ENCODE assay signal across 13 cellular contexts in the genomic region with DNA sequence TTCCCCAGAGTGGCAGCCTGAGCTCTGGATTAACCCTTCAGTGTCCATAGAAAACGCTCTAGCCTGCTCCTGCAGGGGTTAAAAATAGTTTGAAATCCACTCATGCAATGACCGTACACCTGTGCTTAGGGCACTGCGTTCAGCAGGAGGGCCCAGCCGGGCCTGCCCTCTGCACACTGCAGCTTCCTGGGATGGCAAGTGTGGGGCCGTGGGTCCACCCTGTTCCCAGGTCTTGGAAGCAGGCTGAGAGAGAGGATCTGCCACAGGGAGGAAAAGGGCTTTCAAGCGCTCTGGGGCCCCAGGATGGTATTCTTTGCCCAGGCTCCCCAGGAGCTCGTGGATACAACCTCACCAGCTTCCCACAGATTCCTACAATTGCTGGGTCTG. TPM values are rescaled to one million over a fixed set of nuclear protein-coding genes. Genes with fewer than 3 reads are reported as not detected.
DNase-seq lines count a peak whose midpoint lies in the region; ATAC-seq and TF ChIP-seq lines count a peak whose summit lies in the region.
"Had no signal": no experiment of that assay in that cellular context is flagged by ENCODE, and none has a peak within 500 bp of the region (broad histone marks: within the 10 kb centered on the region; RNA-seq: fewer than 3 reads in every experiment).

No MANE protein-coding gene starts in this region.

- no peak for ATAC-seq in CD8-positive, alpha-beta T cell
- ATAC-seq in GM19463 (IDR thresholded peaks at IDR 0.05; ENCODE audit: unreplicated experiment) (peak; percentile 16), natural killer cell (peak in 2 of 3 donors; percentile 19 to 20), GM18870 (IDR thresholded peaks at IDR 0.05; ENCODE audit: unreplicated experiment) (no peak), GM21367 (IDR thresholded peaks at IDR 0.05; ENCODE audit: unreplicated experiment) (no peak)
- ATAC-seq: Panc1 had no signal

- H3K27ac Mint-ChIP-seq in CD8-positive, alpha-beta T cell = peak overlapping the region; percentile 88
- peak overlapping the region; percentile 84 to 86 for H3K27ac Mint-ChIP-seq in natural killer cell

- H3K36me3 ChIP-seq in CD8-positive, alpha-beta T cell (ENCODE audit: insufficient read depth, low read length) = no peaks in the 10 kb centered on the region

- CTCF ChIA-PET in CD8-positive, alpha-beta T cell (lab: Charles Lee) = interaction anchor here (1.1 to 2.4 kb wide), 2 partner anchors 13 to 164 kb away, joined by 4 to 13 read pairs; no protein-coding TSS in a partner anchor

- POLR2A ChIA-PET in CD8-positive, alpha-beta T cell (lab: Charles Lee) = interaction anchor here (0.6 to 2.4 kb wide), 9 partner anchors 9 to 50 kb away, joined by 3 to 29 read pairs (median 4); partner anchors contain the start of gene PRMT2

- peaks cover 62% of the 10 kb centered on the region for H3K4me1 Mint-ChIP-seq in CD8-positive, alpha-beta T cell (ENCODE audit: low read depth)
- H3K4me1 Mint-ChIP-seq in natural killer cell = peaks cover 61 to 74% of the 10 kb centered on the region in 2 donors

- intact Hi-C loops in CD8-positive, alpha-beta T cell (cut with DNase I, micrococcal nuclease) = loop anchor here in 1 of 2 experiments (2.0 kb wide), 2 partner anchors 16 to 28 kb away; partner anchors contain the start of gene PRMT2
- intact Hi-C loops in natural killer cell (cut with micrococcal nuclease) = loop anchor here (2.0 kb wide), 1 partner anchor 16 kb away; no protein-coding TSS in a partner anchor

- peak overlapping the region; percentile 12 for H3K4me3 ChIP-seq in CD8-positive, alpha-beta T cell (ENCODE audit: low read depth, low read length)

- H3K27ac ChIP-seq in CD8-positive, alpha-beta T cell (ENCODE audit: low read depth, low read length) = no peak overlapping the region
- H3K27ac ChIP-seq in angular gyrus (ENCODE audit: low read depth, low read length) = peak overlapping the region; percentile 96

- H3K27me3 Mint-ChIP-seq in CD8-positive, alpha-beta T cell (ENCODE audit: low read depth) = no peaks in the 10 kb centered on the region
- no peaks in the 10 kb centered on the region for H3K27me3 Mint-ChIP-seq in natural killer cell (ENCODE audit: low read depth in 2 of 2)

- H3K9me3 Mint-ChIP-seq in CD8-positive, alpha-beta T cell = peaks cover 2% of the 10 kb centered on the region
- no peaks in the 10 kb centered on the region for H3K9me3 Mint-ChIP-seq in natural killer cell

- no peaks in the 10 kb centered on the region for H3K36me3 Mint-ChIP-seq in CD8-positive, alpha-beta T cell
- H3K36me3 Mint-ChIP-seq in natural killer cell = no peaks in the 10 kb centered on the region

- TF ChIP-seq CTCF in CD8-positive, alpha-beta T cell (IDR thresholded peaks at IDR 0.05) = no peak
- no peak for TF ChIP-seq CTCF in natural killer cell (IDR thresholded peaks at IDR 0.05)

- peak overlapping the region; percentile 78 for H3K4me3 Mint-ChIP-seq in CD8-positive, alpha-beta T cell
- peak overlapping the region; percentile 78 for H3K4me3 Mint-ChIP-seq in natural killer cell

- H3K4me1 ChIP-seq in CD8-positive, alpha-beta T cell (ENCODE audit: insufficient read depth, low read length) = peaks cover 43% of the 10 kb centered on the region

- no peak for DNase-seq in CD8-positive, alpha-beta T cell
- no peak for DNase-seq in natural killer cell
- DNase-seq in RKO (ENCODE audit: low spot score) = no peak
- no peak for DNase-seq in NCI-H1436 treated with DMSO at 0.1 percent for 48 hours (lab: John Stamatoyannopoulos, UW)
- DNase-seq: foreskin melanocyte, NCI-H1092, NCI-H446 had no signal

- H3K9me3 ChIP-seq in CD8-positive, alpha-beta T cell (ENCODE audit: low read length) = peaks cover 4% of the 10 kb centered on the region

- no peaks in the 10 kb centered on the region for H3K27me3 ChIP-seq in CD8-positive, alpha-beta T cell (ENCODE audit: insufficient read depth, low read length)

RNA-seq across cellular contexts. Expression of gene S100B, which starts 1.5 kb away (rescaled TPM):
- 10 to 100 TPM; 26.9 to 27.1 TPM for total RNA-seq in CD8-positive, alpha-beta T cell
- 10 to 100 TPM in 1 of 3 donors, 1 to 10 TPM in 1, not detected in 1; 4.0 to 58.9 TPM for total RNA-seq in natural killer cell
- total RNA-seq: dermis microvascular lymphatic vessel endothelial cell had no signal

RNA-seq across cellular contexts. Expression of gene PRMT2, which starts 29.1 kb away (rescaled TPM):
- total RNA-seq in CD8-positive, alpha-beta T cell = 10 to 100 TPM; 78.8 to 78.9 TPM
- 100 to 1,000 TPM; 122 to 199 (median 170) TPM for total RNA-seq in natural killer cell

Comparison
In these comparisons a context has a peak if more than half of its experiments do, and no peak if none do; other contexts are left out.
1. ATAC-seq: peak in GM19463 (single experiment) and natural killer cell (2 of 3); none in CD8-positive, alpha-beta T cell (single experiment), GM18870 (single experiment) and GM21367 (single experiment).